In genomic region chr10:686155-686931, GRCh38 we compare ENCODE assay signal across 20 cellular contexts.
"Had no signal": no experiment of that assay in that cellular context is flagged by ENCODE, and none has a peak within 500 bp of the region (broad histone marks: within the 10 kb centered on the region; RNA-seq: fewer than 3 reads in every experiment).

No MANE protein-coding gene starts in this region.

- H3K9me3 Mint-ChIP-seq: endodermal cell; natural killer cell treated with Interleukin-12 subunit alpha and Interleukin-12 subunit beta and Interleukin-15 and Interleukin-18, amount 100 ng/mL, for 72 hours; T-helper 1 cell treated with Interleukin-12 subunit alpha and Interleukin-12 subunit beta and Interleukin-4 antibody, amounts not matched to agents 30 μg/mL and 1 μg/mL, for 36 hours had no signal

- DNase-seq: activated CD4-positive, alpha-beta T cell treated with anti-CD3 and anti-CD28 coated beads, Interleukin-2, amount 50 U/mL, for 4 hours; activated CD4-positive, CD25-positive, alpha-beta regulatory T cell treated with anti-CD3 and anti-CD28 coated beads, Interleukin-2, amount 50 U/mL, for 72 hours; activated gamma-delta T cell; body of pancreas; caudate nucleus; endodermal cell; foreskin keratinocyte; glutamatergic neuron; hippocampal formation; islet precursor cell; lower lobe of right lung; pancreas; stimulated activated CD8-positive, alpha-beta memory T cell treated with anti-CD3 and anti-CD28 coated beads, Interleukin-4, amount 100 ng/mL, for 48 hours; stomach; upper lobe of right lung had no signal

- H3K27ac Mint-ChIP-seq: activated naive CD8-positive, alpha-beta T cell; endodermal cell; natural killer cell treated with Interleukin-12 subunit alpha and Interleukin-12 subunit beta and Interleukin-15 and Interleukin-18, amount 100 ng/mL, for 72 hours; T-helper 1 cell treated with Interleukin-12 subunit alpha and Interleukin-12 subunit beta and Interleukin-4 antibody, amounts not matched to agents 30 μg/mL and 1 μg/mL, for 36 hours had no signal

- H3K4me3 Mint-ChIP-seq: activated naive CD8-positive, alpha-beta T cell; endodermal cell; natural killer cell treated with Interleukin-12 subunit alpha and Interleukin-12 subunit beta and Interleukin-15 and Interleukin-18, amount 100 ng/mL, for 72 hours; T-helper 1 cell treated with Interleukin-12 subunit alpha and Interleukin-12 subunit beta and Interleukin-4 antibody, amounts not matched to agents 30 μg/mL and 1 μg/mL, for 36 hours had no signal

- H3K27me3 ChIP-seq: body of pancreas, foreskin keratinocyte, pancreas, upper lobe of right lung had no signal

- H3K36me3 ChIP-seq: lower lobe of right lung, pancreas, stomach, thoracic aorta, upper lobe of right lung had no signal

- ATAC-seq: body of pancreas, foreskin keratinocyte, lower lobe of right lung, pancreas, upper lobe of right lung had no signal

- H3K4me3 ChIP-seq: body of pancreas, lower lobe of right lung, pancreas, stomach, thoracic aorta, upper lobe of right lung had no signal

- H3K9me3 ChIP-seq: body of pancreas, lower lobe of right lung, pancreas, stomach, thoracic aorta, upper lobe of right lung had no signal

- H3K36me3 Mint-ChIP-seq: activated naive CD8-positive, alpha-beta T cell; natural killer cell treated with Interleukin-12 subunit alpha and Interleukin-12 subunit beta and Interleukin-15 and Interleukin-18, amount 100 ng/mL, for 72 hours had no signal

- H3K27ac ChIP-seq: body of pancreas, epithelial cell of prostate, foreskin keratinocyte, lower lobe of right lung, pancreas, thoracic aorta, upper lobe of right lung had no signal

- H3K4me1 ChIP-seq: pancreas had no signal
